12 cellular contexts compared by ENCODE assay signal in genomic region chr2:240962371-240963064, GRCh38. TPM values are rescaled to one million over a fixed set of nuclear protein-coding genes. Genes with fewer than 3 reads are reported as not detected.
DNase-seq lines count a peak whose midpoint lies in the region; TF ChIP-seq lines count a peak whose summit lies in the region.
"Had no signal": no experiment of that assay in that cellular context is flagged by ENCODE, and none has a peak within 500 bp of the region (broad histone marks: within the 10 kb centered on the region; RNA-seq: fewer than 3 reads in every experiment).

No MANE protein-coding gene starts in this region.

- no peaks in the 10 kb centered on the region for H3K9me3 ChIP-seq in A673 (ENCODE audit: low read depth, low read length, poor library complexity, severe bottlenecking)
- no peaks in the 10 kb centered on the region for H3K9me3 ChIP-seq in Peyer's patch
- no peaks in the 10 kb centered on the region for H3K9me3 ChIP-seq in Karpas-422 (ENCODE audit: low read length)

- H3K36me3 Mint-ChIP-seq in nephron progenitor cell (ENCODE audit: low read depth) = no peaks in the 10 kb centered on the region
- H3K36me3 Mint-ChIP-seq in activated naive CD8-positive, alpha-beta T cell treated with anti-CD3 and anti-CD28 coated beads for 36 hours = no peaks in the 10 kb centered on the region
- H3K36me3 Mint-ChIP-seq: CD4-positive, CD25-positive, alpha-beta regulatory T cell had no signal

- H3K9me3 Mint-ChIP-seq in nephron progenitor cell = no peaks in the 10 kb centered on the region
- H3K9me3 Mint-ChIP-seq in activated naive CD8-positive, alpha-beta T cell treated with anti-CD3 and anti-CD28 coated beads for 36 hours = no peaks in the 10 kb centered on the region
- H3K9me3 Mint-ChIP-seq: activated naive CD8-positive, alpha-beta T cell treated with anti-CD3 and anti-CD28 coated beads, Interleukin-2, amount 50 U/mL, for 24 hours; CD4-positive, CD25-positive, alpha-beta regulatory T cell; T-helper 2 cell treated with Interferon-gamma antibody and Interleukin-4, amounts not matched to agents 5 μg/mL and 100 μg/mL, for 36 hours had no signal

- intact Hi-C loops in A673 (cut with micrococcal nuclease; ENCODE audit: unreplicated experiment) = no loop called here

- H3K27me3 ChIP-seq in A673 (replicated peaks; ENCODE audit: insufficient read depth, low read depth, low read length, poor library complexity) = no peaks in the 10 kb centered on the region
- no peaks in the 10 kb centered on the region for H3K27me3 ChIP-seq in Peyer's patch
- H3K27me3 ChIP-seq in Karpas-422 (ENCODE audit: low read length) = no peaks in the 10 kb centered on the region

- TF ChIP-seq CTCF in A673 (conservative IDR thresholded peaks at IDR 0.05; ENCODE audit: low read depth, low read length) (no peak), Peyer's patch (IDR thresholded peaks at IDR 0.05) (no peak), fibroblast of mammary gland (conservative IDR thresholded peaks at IDR 0.05; ENCODE audit: control insufficient read depth, insufficient read depth, low read depth, low read length) (no peak), nephron progenitor cell (IDR thresholded peaks at IDR 0.05) (no peak)

- H3K9ac ChIP-seq in Karpas-422 (ENCODE audit: low read length) = no peak overlapping the region

- H2AFZ ChIP-seq in Karpas-422 (ENCODE audit: low read length) = no peak overlapping the region

- BruUV-seq in A673 (replicated peaks; lab: Mats Ljungman, UMichigan) = no TSS peak

- H3K4me3 Mint-ChIP-seq in nephron progenitor cell = no peak overlapping the region
- H3K4me3 Mint-ChIP-seq in activated naive CD8-positive, alpha-beta T cell treated with anti-CD3 and anti-CD28 coated beads for 36 hours = no peak overlapping the region
- H3K4me3 Mint-ChIP-seq: activated naive CD8-positive, alpha-beta T cell treated with anti-CD3 and anti-CD28 coated beads, Interleukin-2, amount 50 U/mL, for 24 hours; CD4-positive, CD25-positive, alpha-beta regulatory T cell; T-helper 2 cell treated with Interferon-gamma antibody and Interleukin-4, amounts not matched to agents 5 μg/mL and 100 μg/mL, for 36 hours had no signal

- no peak for TF ChIP-seq POLR2A in Peyer's patch (IDR thresholded peaks at IDR 0.05)

- H3K36me3 ChIP-seq in A673 (ENCODE audit: insufficient read depth, low read length, poor library complexity, severe bottlenecking) = no peaks in the 10 kb centered on the region
- H3K36me3 ChIP-seq in Peyer's patch = no peaks in the 10 kb centered on the region
- H3K36me3 ChIP-seq in Karpas-422 (ENCODE audit: insufficient read depth, low read length) = no peaks in the 10 kb centered on the region

- peaks cover 30% of the 10 kb centered on the region for H3K4me1 ChIP-seq in A673 (ENCODE audit: insufficient read depth, low read length, poor library complexity, severe bottlenecking)
- H3K4me1 ChIP-seq in Peyer's patch = peaks cover 0 to 32% (median 0%) of the 10 kb centered on the region in 4 donors
- no peaks in the 10 kb centered on the region for H3K4me1 ChIP-seq in Karpas-422 (ENCODE audit: low read length)

- CTCF ChIA-PET in A673 (lab: Charles Lee) = no interaction called here

- no peaks in the 10 kb centered on the region for H4K20me1 ChIP-seq in Karpas-422 (ENCODE audit: insufficient read depth, low read depth, low read length)

- peak; percentile 30 for DNase-seq in A673 (ENCODE audit: low spot score)
- peak in 2 of 3 donors; percentile 53 to 65 for DNase-seq in Peyer's patch
- DNase-seq in fibroblast of mammary gland (ENCODE audit: low read depth) = peak; percentile 66
- peak; percentile 38 for DNase-seq in nephron progenitor cell
- no peak for DNase-seq in Karpas-422
- no peak for DNase-seq in NCI-H146 (lab: John Stamatoyannopoulos, UW)
- DNase-seq in SKM-1 (lab: John Stamatoyannopoulos, UW; ENCODE audit: unreplicated experiment) = no peak
- DNase-seq in activated naive CD8-positive, alpha-beta T cell treated with anti-CD3 and anti-CD28 coated beads for 36 hours = no peak
- DNase-seq: activated naive CD8-positive, alpha-beta T cell treated with anti-CD3 and anti-CD28 coated beads, Interleukin-2, amount 50 U/mL, for 24 hours; CD4-positive, CD25-positive, alpha-beta regulatory T cell; stimulated activated CD4-positive, alpha-beta T cell treated with anti-CD3 and anti-CD28 coated beads, Interleukin-4, amount 100 ng/mL, for 24 hours had no signal

- H3K4me2 ChIP-seq in Karpas-422 (ENCODE audit: low read depth, low read length, poor library complexity, severe bottlenecking) = no peak overlapping the region

- H3K4me3 ChIP-seq in A673 (ENCODE audit: low read depth, low read length, poor library complexity, severe bottlenecking) (no peak overlapping the region), Peyer's patch (no peak overlapping the region), fibroblast of mammary gland (ENCODE audit: control insufficient read depth, low read depth, low read length) (no peak overlapping the region), Karpas-422 (ENCODE audit: low read length) (no peak overlapping the region)

- POLR2A ChIA-PET in A673 (lab: Charles Lee; ENCODE audit: low non-redundant PET) = no interaction called here

- H3K27ac Mint-ChIP-seq in nephron progenitor cell = peak overlapping the region; percentile 93
- H3K27ac Mint-ChIP-seq in activated naive CD8-positive, alpha-beta T cell treated with anti-CD3 and anti-CD28 coated beads for 36 hours = no peak overlapping the region
- H3K27ac Mint-ChIP-seq: activated naive CD8-positive, alpha-beta T cell treated with anti-CD3 and anti-CD28 coated beads, Interleukin-2, amount 50 U/mL, for 24 hours; CD4-positive, CD25-positive, alpha-beta regulatory T cell; T-helper 2 cell treated with Interferon-gamma antibody and Interleukin-4, amounts not matched to agents 5 μg/mL and 100 μg/mL, for 36 hours had no signal

- H3K27me3 Mint-ChIP-seq in nephron progenitor cell (ENCODE audit: low read depth, poor library complexity) = no peaks in the 10 kb centered on the region
- H3K27me3 Mint-ChIP-seq in activated naive CD8-positive, alpha-beta T cell treated with anti-CD3 and anti-CD28 coated beads for 36 hours = no peaks in the 10 kb centered on the region
- H3K27me3 Mint-ChIP-seq: activated naive CD8-positive, alpha-beta T cell treated with anti-CD3 and anti-CD28 coated beads, Interleukin-2, amount 50 U/mL, for 24 hours; CD4-positive, CD25-positive, alpha-beta regulatory T cell had no signal

- no peaks in the 10 kb centered on the region for H3K79me2 ChIP-seq in Karpas-422 (ENCODE audit: low read length)

- peaks cover 6% of the 10 kb centered on the region for H3K4me1 Mint-ChIP-seq in nephron progenitor cell
- no peaks in the 10 kb centered on the region for H3K4me1 Mint-ChIP-seq in activated naive CD8-positive, alpha-beta T cell treated with anti-CD3 and anti-CD28 coated beads for 36 hours
- H3K4me1 Mint-ChIP-seq: activated naive CD8-positive, alpha-beta T cell treated with anti-CD3 and anti-CD28 coated beads, Interleukin-2, amount 50 U/mL, for 24 hours; CD4-positive, CD25-positive, alpha-beta regulatory T cell had no signal

- no peaks in the 10 kb centered on the region for H3K9me2 ChIP-seq in Karpas-422 (replicated peaks; ENCODE audit: insufficient read depth, low read length)

- H3K27ac ChIP-seq in A673 (ENCODE audit: low read depth, low read length, poor library complexity, severe bottlenecking) = no peak overlapping the region
- H3K27ac ChIP-seq in Peyer's patch = peak overlapping the region; percentile 55 to 86 (median 64)
- H3K27ac ChIP-seq in Karpas-422 (ENCODE audit: low read length) = no peak overlapping the region

RNA-seq across cellular contexts. Expression of gene SNED1, which starts 35.9 kb away (rescaled TPM):
- 3.0 and 5.0 TPM in 2 replicates for total RNA-seq in A673 (2021)
- total RNA-seq in Peyer's patch = 10 to 100 TPM in 3 of 4 donors, 1 to 10 TPM in 1; 6.8 to 83.3 (median 25.2) TPM
- 1.9 and 25.3 TPM in 2 replicates for total RNA-seq in Karpas-422 (2014; rRNA removed; shearing (Covaris generic); ENCODE audit: low replicate concordance)
- total RNA-seq in activated naive CD8-positive, alpha-beta T cell treated with anti-CD3 and anti-CD28 coated beads for 36 hours = 1 to 10 TPM in 1 of 2 experiments, under 1 TPM in 1; 0.91 to 1.0 TPM

RNA-seq across cellular contexts. Expression of gene CROCC2, which starts 56.4 kb away (rescaled TPM):
- total RNA-seq in A673 (2021) (not detected in 2 replicates), Peyer's patch (under 1 TPM in 2 of 4 donors, not detected in 2; 0.27 to 0.83 TPM)
- not detected in 2 replicates for total RNA-seq in Karpas-422 (2014; rRNA removed; shearing (Covaris generic); ENCODE audit: low replicate concordance)
- total RNA-seq in activated naive CD8-positive, alpha-beta T cell treated with anti-CD3 and anti-CD28 coated beads for 36 hours = not detected
- total RNA-seq: CD4-positive, CD25-positive, alpha-beta regulatory T cell had no signal

Comparison
In these comparisons a context has a peak if more than half of its experiments do, and no peak if none do; other contexts are left out.
1. DNase-seq: peak in A673 (single experiment), Peyer's patch (2 of 3), fibroblast of mammary gland (single experiment) and nephron progenitor cell (single experiment); none in Karpas-422 (single experiment), NCI-H146 (single experiment), SKM-1 (single experiment) and activated naive CD8-positive, alpha-beta T cell treated with anti-CD3 and anti-CD28 coated beads for 36 hours (single experiment).
2. H3K27ac ChIP-seq: peak in Peyer's patch (4 of 4); none in A673 (single experiment) and Karpas-422 (single experiment).